Comparison of ENCODE assay signal across 20 cellular contexts in genomic region chr5:117559005-117559844, GRCh38.
"Had no signal": no experiment of that assay in that cellular context is flagged by ENCODE, and none has a peak within 500 bp of the region (broad histone marks: within the 10 kb centered on the region; RNA-seq: fewer than 3 reads in every experiment).

No MANE protein-coding gene starts in this region.

- ATAC-seq: lower lobe of right lung; naive thymus-derived CD8-positive, alpha-beta T cell; stimulated activated memory B cell treated with anti-CD40 and anti-IgM and Interleukin-4, amounts not matched to agents 10 μg/mL and 1 μg/mL and 100 μg/mL, for 72 hours had no signal

- H3K27me3 Mint-ChIP-seq: naive thymus-derived CD8-positive, alpha-beta T cell; stimulated activated memory B cell treated with anti-CD40 and anti-IgM and Interleukin-4, amounts not matched to agents 10 μg/mL and 1 μg/mL and 100 μg/mL, for 72 hours; stimulated activated naive CD8-positive, alpha-beta T cell treated with anti-CD3 and anti-CD28 coated beads, Interleukin-15, Interleukin-2, amounts not matched to agents 100 ng/mL and 50 ng/mL, for 24 hours had no signal

- H3K4me3 Mint-ChIP-seq: naive thymus-derived CD8-positive, alpha-beta T cell; nephron progenitor cell; stimulated activated memory B cell treated with anti-CD40 and anti-IgM and Interleukin-4, amounts not matched to agents 10 μg/mL and 1 μg/mL and 100 μg/mL, for 72 hours; stimulated activated naive CD8-positive, alpha-beta T cell treated with anti-CD3 and anti-CD28 coated beads, Interleukin-15, Interleukin-2, amounts not matched to agents 100 ng/mL and 50 ng/mL, for 24 hours had no signal

- DNase-seq: dorsolateral prefrontal cortex; effector CD4-positive, alpha-beta T cell; kidney; left ventricle myocardium inferior; lower lobe of right lung; naive thymus-derived CD8-positive, alpha-beta T cell; nephron progenitor cell; nucleus accumbens; ovary; sigmoid colon; spleen; stimulated activated CD4-positive, alpha-beta T cell treated with anti-CD3 and anti-CD28 coated beads, Interleukin-4, amount 100 ng/mL, for 4 hours; upper lobe of left lung had no signal

- H3K9me3 Mint-ChIP-seq: nephron progenitor cell; stimulated activated memory B cell treated with anti-CD40 and anti-IgM and Interleukin-4, amounts not matched to agents 10 μg/mL and 1 μg/mL and 100 μg/mL, for 72 hours; stimulated activated naive CD8-positive, alpha-beta T cell treated with anti-CD3 and anti-CD28 coated beads, Interleukin-15, Interleukin-2, amounts not matched to agents 100 ng/mL and 50 ng/mL, for 24 hours had no signal

- FAIRE-seq: colon, kidney, urothelium cell line had no signal

- H3K36me3 Mint-ChIP-seq: naive thymus-derived CD8-positive, alpha-beta T cell; stimulated activated memory B cell treated with anti-CD40 and anti-IgM and Interleukin-4, amounts not matched to agents 10 μg/mL and 1 μg/mL and 100 μg/mL, for 72 hours had no signal

- H3K27ac Mint-ChIP-seq: naive thymus-derived CD8-positive, alpha-beta T cell; nephron progenitor cell; stimulated activated memory B cell treated with anti-CD40 and anti-IgM and Interleukin-4, amounts not matched to agents 10 μg/mL and 1 μg/mL and 100 μg/mL, for 72 hours; stimulated activated naive CD8-positive, alpha-beta T cell treated with anti-CD3 and anti-CD28 coated beads, Interleukin-15, Interleukin-2, amounts not matched to agents 100 ng/mL and 50 ng/mL, for 24 hours had no signal

- H3K4me1 ChIP-seq: left ventricle myocardium inferior, lower lobe of right lung, right atrium auricular region, sigmoid colon, spleen, tibial nerve, upper lobe of left lung had no signal

- H3K27ac ChIP-seq: dorsolateral prefrontal cortex, left ventricle myocardium inferior, lower lobe of right lung, ovary, right atrium auricular region, sigmoid colon, spleen, thoracic aorta, tibial nerve, upper lobe of left lung had no signal

- H3K36me3 ChIP-seq: left ventricle myocardium inferior, lower lobe of right lung, ovary, right atrium auricular region, sigmoid colon, spleen, thoracic aorta, tibial nerve, upper lobe of left lung had no signal

- H3K4me1 Mint-ChIP-seq: naive thymus-derived CD8-positive, alpha-beta T cell; nephron progenitor cell; stimulated activated memory B cell treated with anti-CD40 and anti-IgM and Interleukin-4, amounts not matched to agents 10 μg/mL and 1 μg/mL and 100 μg/mL, for 72 hours had no signal

- H3K27me3 ChIP-seq: dorsolateral prefrontal cortex, ovary, right atrium auricular region, sigmoid colon, spleen, tibial nerve, upper lobe of left lung had no signal

- H3K9me3 ChIP-seq: left ventricle myocardium inferior, lower lobe of right lung, ovary, right atrium auricular region, sigmoid colon, spleen, thoracic aorta, tibial nerve, upper lobe of left lung had no signal

- H3K4me3 ChIP-seq: dorsolateral prefrontal cortex, left ventricle myocardium inferior, lower lobe of right lung, ovary, right atrium auricular region, sigmoid colon, spleen, thoracic aorta, tibial nerve, upper lobe of left lung had no signal
